ENCODE assay signal across 1 cellular context in the genomic region with DNA sequence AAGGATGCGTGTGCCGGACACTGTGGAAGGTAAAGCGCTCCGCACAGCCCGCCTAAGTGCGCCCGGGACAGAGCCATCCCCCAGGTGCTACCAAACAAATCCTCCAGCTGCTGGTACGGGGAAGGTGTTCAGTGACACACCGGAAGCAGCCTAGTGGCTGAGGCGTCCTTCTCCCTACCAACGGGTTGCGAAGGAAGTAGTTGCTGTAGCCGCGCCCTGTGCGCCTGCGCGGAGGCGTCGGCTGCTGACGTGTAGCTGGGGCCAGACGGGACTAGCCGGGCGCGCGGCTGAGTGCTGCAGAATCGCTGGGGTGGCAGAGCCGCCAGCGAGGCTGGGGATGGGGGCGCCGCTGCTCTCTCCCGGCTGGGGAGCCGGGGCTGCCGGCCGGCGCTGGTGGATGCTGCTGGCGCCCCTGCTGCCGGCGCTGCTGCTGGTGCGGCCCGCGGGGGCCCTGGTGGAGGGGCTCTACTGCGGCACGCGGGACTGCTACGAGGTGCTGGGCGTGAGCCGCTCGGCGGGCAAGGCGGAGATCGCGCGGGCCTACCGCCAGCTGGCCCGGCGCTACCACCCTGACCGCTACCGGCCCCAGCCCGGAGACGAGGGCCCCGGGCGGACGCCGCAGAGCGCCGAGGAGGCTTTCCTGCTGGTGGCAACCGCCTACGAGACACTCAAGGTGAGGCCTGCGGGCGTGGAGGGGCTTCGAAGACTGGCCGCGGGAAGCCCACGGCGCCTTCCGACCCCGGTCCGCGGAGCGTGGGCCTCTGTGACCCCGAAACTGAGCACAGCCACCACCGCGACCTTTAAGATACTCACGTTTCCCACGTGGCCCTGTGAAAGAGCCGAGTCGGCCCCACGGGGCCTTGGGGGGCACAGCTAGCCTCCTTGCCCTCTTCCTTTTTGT.
TF ChIP-seq lines count a peak whose summit lies in the region.

TSS of gene DNAJC25 (plus strand) at position 264 of the 901 bp plus-strand sequence. CDS start at position 338, 74 bp downstream.

TF ChIP-seq in HepG2, 621 proteins besides CTCF, POLR2A, EP300 and RAD21 (continued from another document and continues in another):
- TF ChIP-seq ISX (CRISPR knock-in tag; conservative IDR thresholded peaks at IDR 0.05) (0 out of 2 replicates have a peak, but pooled peaks have one; percentile 17), ZNF800 (CRISPR knock-in tag; IDR thresholded peaks at IDR 0.05) (peak; percentile 83), JUNB (CRISPR knock-in tag; IDR thresholded peaks at IDR 0.05; ENCODE audit: borderline replicate concordance) (no peak), ZNF354B (CRISPR knock-in tag; IDR thresholded peaks at IDR 0.05) (no peak), POLR2AphosphoS2 (IDR thresholded peaks at IDR 0.05; ENCODE audit: low read depth, low read length) (no peak), HNF4G (IDR thresholded peaks at IDR 0.05; ENCODE audit: borderline replicate concordance, low read depth, low read length) (no peak; the same call in 1 of the 2 replicates), HNF4G (CRISPR knock-in tag; IDR thresholded peaks at IDR 0.05; ENCODE audit: borderline replicate concordance, low read depth) (0 out of 2 replicates have a peak, but pooled peaks have one; percentile 5), ZNF318 (CRISPR knock-in tag; IDR thresholded peaks at IDR 0.05) (peak; percentile 76; the same call in 1 of the 2 replicates), DNMT1 (CRISPR knock-in tag; IDR thresholded peaks at IDR 0.05) (peak; percentile 58; the same call in 1 of the 2 replicates), HMGXB4 (CRISPR knock-in tag; IDR thresholded peaks at IDR 0.05; ENCODE audit: borderline replicate concordance in 1 of 2, low read depth in 1 of 2) (peak; percentile 80 to 96; a peak in 3 of 4 replicates), PAF1 (CRISPR knock-in tag; IDR thresholded peaks at IDR 0.05) (no peak), ZNF687 (CRISPR knock-in tag; IDR thresholded peaks at IDR 0.05) (peak; percentile 94)
- TF ChIP-seq, protein P1, sequence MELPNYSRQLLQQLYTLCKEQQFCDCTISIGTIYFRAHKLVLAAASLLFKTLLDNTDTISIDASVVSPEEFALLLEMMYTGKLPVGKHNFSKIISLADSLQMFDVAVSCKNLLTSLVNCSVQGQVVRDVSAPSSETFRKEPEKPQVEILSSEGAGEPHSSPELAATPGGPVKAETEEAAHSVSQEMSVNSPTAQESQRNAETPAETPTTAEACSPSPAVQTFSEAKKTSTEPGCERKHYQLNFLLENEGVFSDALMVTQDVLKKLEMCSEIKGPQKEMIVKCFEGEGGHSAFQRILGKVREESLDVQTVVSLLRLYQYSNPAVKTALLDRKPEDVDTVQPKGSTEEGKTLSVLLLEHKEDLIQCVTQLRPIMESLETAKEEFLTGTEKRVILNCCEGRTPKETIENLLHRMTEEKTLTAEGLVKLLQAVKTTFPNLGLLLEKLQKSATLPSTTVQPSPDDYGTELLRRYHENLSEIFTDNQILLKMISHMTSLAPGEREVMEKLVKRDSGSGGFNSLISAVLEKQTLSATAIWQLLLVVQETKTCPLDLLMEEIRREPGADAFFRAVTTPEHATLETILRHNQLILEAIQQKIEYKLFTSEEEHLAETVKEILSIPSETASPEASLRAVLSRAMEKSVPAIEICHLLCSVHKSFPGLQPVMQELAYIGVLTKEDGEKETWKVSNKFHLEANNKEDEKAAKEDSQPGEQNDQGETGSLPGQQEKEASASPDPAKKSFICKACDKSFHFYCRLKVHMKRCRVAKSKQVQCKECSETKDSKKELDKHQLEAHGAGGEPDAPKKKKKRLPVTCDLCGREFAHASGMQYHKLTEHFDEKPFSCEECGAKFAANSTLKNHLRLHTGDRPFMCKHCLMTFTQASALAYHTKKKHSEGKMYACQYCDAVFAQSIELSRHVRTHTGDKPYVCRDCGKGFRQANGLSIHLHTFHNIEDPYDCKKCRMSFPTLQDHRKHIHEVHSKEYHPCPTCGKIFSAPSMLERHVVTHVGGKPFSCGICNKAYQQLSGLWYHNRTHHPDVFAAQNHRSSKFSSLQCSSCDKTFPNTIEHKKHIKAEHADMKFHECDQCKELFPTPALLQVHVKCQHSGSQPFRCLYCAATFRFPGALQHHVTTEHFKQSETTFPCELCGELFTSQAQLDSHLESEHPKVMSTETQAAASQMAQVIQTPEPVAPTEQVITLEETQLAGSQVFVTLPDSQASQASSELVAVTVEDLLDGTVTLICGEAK (IDR thresholded peaks at IDR 0.05), result peak; percentile 91
- TF ChIP-seq, protein P1 (CRISPR knock-in tag; IDR thresholded peaks at IDR 0.05), result 0 out of 2 replicates have a peak, but pooled peaks have one; percentile 60
